22 cellular contexts compared by ENCODE assay signal in genomic region chr12:75971253-75971652, GRCh38.
DNase-seq lines count a peak whose midpoint lies in the region; ATAC-seq lines count a peak whose summit lies in the region.
"Had no signal": no experiment of that assay in that cellular context is flagged by ENCODE, and none has a peak within 500 bp of the region (broad histone marks: within the 10 kb centered on the region; RNA-seq: fewer than 3 reads in every experiment).

No MANE protein-coding gene starts in this region.

- intact Hi-C loops in activated CD4-positive, alpha-beta T cell treated with anti-CD3 and anti-CD28 coated beads for 36 hours (cut with DNase I, micrococcal nuclease): no loop called here

- peaks cover 19% of the 10 kb centered on the region for H3K9me3 Mint-ChIP-seq in activated CD4-positive, alpha-beta T cell treated with anti-CD3 and anti-CD28 coated beads for 36 hours (ENCODE audit: low read depth)
- peaks cover 7% of the 10 kb centered on the region for H3K9me3 Mint-ChIP-seq in activated CD4-positive, alpha-beta T cell treated with anti-CD3 and anti-CD28 coated beads, Interleukin-2, amount 10 ng/mL, durations not matched to agents 7 days and 5 days
- H3K9me3 Mint-ChIP-seq in activated naive CD4-positive, alpha-beta T cell treated with anti-CD3 and anti-CD28 coated beads, Interleukin-2, amount 50 U/mL, for 24 hours: no peaks in the 10 kb centered on the region
- H3K9me3 Mint-ChIP-seq in activated T-helper 17 cell treated with anti-CD3 and anti-CD28 coated beads, Interleukin-2, amount 50 U/mL, for 72 hours: peaks cover 4% of the 10 kb centered on the region
- no peaks in the 10 kb centered on the region for H3K9me3 Mint-ChIP-seq in stimulated activated effector memory CD8-positive, alpha-beta T cell treated with anti-CD3 and anti-CD28 coated beads, Interleukin-12 subunit alpha, Interleukin-12 subunit beta, amount 100 ng/mL, for 72 hours
- H3K9me3 Mint-ChIP-seq: IgD-negative memory B cell had no signal

- peaks cover 8% of the 10 kb centered on the region for H3K36me3 Mint-ChIP-seq in activated CD4-positive, alpha-beta T cell treated with anti-CD3 and anti-CD28 coated beads for 36 hours (ENCODE audit: low read depth)
- H3K36me3 Mint-ChIP-seq in activated CD4-positive, alpha-beta T cell treated with anti-CD3 and anti-CD28 coated beads, Interleukin-2, amount 10 ng/mL, durations not matched to agents 7 days and 5 days (ENCODE audit: low read depth): peaks cover 4% of the 10 kb centered on the region
- H3K36me3 Mint-ChIP-seq in activated naive CD4-positive, alpha-beta T cell treated with anti-CD3 and anti-CD28 coated beads, Interleukin-2, amount 50 U/mL, for 24 hours: peaks cover 10% of the 10 kb centered on the region
- H3K36me3 Mint-ChIP-seq in activated T-helper 17 cell treated with anti-CD3 and anti-CD28 coated beads, Interleukin-2, amount 50 U/mL, for 72 hours (ENCODE audit: low read depth): no peaks in the 10 kb centered on the region
- H3K36me3 Mint-ChIP-seq in stimulated activated effector memory CD8-positive, alpha-beta T cell treated with anti-CD3 and anti-CD28 coated beads, Interleukin-12 subunit alpha, Interleukin-12 subunit beta, amount 100 ng/mL, for 72 hours: no peaks in the 10 kb centered on the region
- H3K36me3 Mint-ChIP-seq: IgD-negative memory B cell had no signal

- no peak overlapping the region for H3K4me3 Mint-ChIP-seq in activated CD4-positive, alpha-beta T cell treated with anti-CD3 and anti-CD28 coated beads for 36 hours
- no peak overlapping the region for H3K4me3 Mint-ChIP-seq in activated CD4-positive, alpha-beta T cell treated with anti-CD3 and anti-CD28 coated beads, Interleukin-2, amount 10 ng/mL, durations not matched to agents 7 days and 5 days
- peak overlapping the region; percentile 42 for H3K4me3 Mint-ChIP-seq in activated naive CD4-positive, alpha-beta T cell treated with anti-CD3 and anti-CD28 coated beads, Interleukin-2, amount 50 U/mL, for 24 hours
- peak overlapping the region; percentile 40 for H3K4me3 Mint-ChIP-seq in activated T-helper 17 cell treated with anti-CD3 and anti-CD28 coated beads, Interleukin-2, amount 50 U/mL, for 72 hours
- no peak overlapping the region for H3K4me3 Mint-ChIP-seq in stimulated activated effector memory CD8-positive, alpha-beta T cell treated with anti-CD3 and anti-CD28 coated beads, Interleukin-12 subunit alpha, Interleukin-12 subunit beta, amount 100 ng/mL, for 72 hours
- H3K4me3 Mint-ChIP-seq: IgD-negative memory B cell had no signal

- H3K4me1 Mint-ChIP-seq in activated CD4-positive, alpha-beta T cell treated with anti-CD3 and anti-CD28 coated beads for 36 hours: peaks cover 41% of the 10 kb centered on the region
- peaks cover under 1% of the 10 kb centered on the region for H3K4me1 Mint-ChIP-seq in activated CD4-positive, alpha-beta T cell treated with anti-CD3 and anti-CD28 coated beads, Interleukin-2, amount 10 ng/mL, durations not matched to agents 7 days and 5 days
- H3K4me1 Mint-ChIP-seq in activated naive CD4-positive, alpha-beta T cell treated with anti-CD3 and anti-CD28 coated beads, Interleukin-2, amount 50 U/mL, for 24 hours: peaks cover 45% of the 10 kb centered on the region
- peaks cover 15% of the 10 kb centered on the region for H3K4me1 Mint-ChIP-seq in activated T-helper 17 cell treated with anti-CD3 and anti-CD28 coated beads, Interleukin-2, amount 50 U/mL, for 72 hours
- peaks cover 34% of the 10 kb centered on the region for H3K4me1 Mint-ChIP-seq in stimulated activated effector memory CD8-positive, alpha-beta T cell treated with anti-CD3 and anti-CD28 coated beads, Interleukin-12 subunit alpha, Interleukin-12 subunit beta, amount 100 ng/mL, for 72 hours
- H3K4me1 Mint-ChIP-seq: IgD-negative memory B cell had no signal

- peak overlapping the region; percentile 11 for H3K27ac Mint-ChIP-seq in activated CD4-positive, alpha-beta T cell treated with anti-CD3 and anti-CD28 coated beads for 36 hours
- H3K27ac Mint-ChIP-seq in activated CD4-positive, alpha-beta T cell treated with anti-CD3 and anti-CD28 coated beads, Interleukin-2, amount 10 ng/mL, durations not matched to agents 7 days and 5 days: no peak overlapping the region
- peak overlapping the region; percentile 84 for H3K27ac Mint-ChIP-seq in activated naive CD4-positive, alpha-beta T cell treated with anti-CD3 and anti-CD28 coated beads, Interleukin-2, amount 50 U/mL, for 24 hours
- peak overlapping the region; percentile 78 for H3K27ac Mint-ChIP-seq in activated T-helper 17 cell treated with anti-CD3 and anti-CD28 coated beads, Interleukin-2, amount 50 U/mL, for 72 hours
- no peak overlapping the region for H3K27ac Mint-ChIP-seq in stimulated activated effector memory CD8-positive, alpha-beta T cell treated with anti-CD3 and anti-CD28 coated beads, Interleukin-12 subunit alpha, Interleukin-12 subunit beta, amount 100 ng/mL, for 72 hours
- H3K27ac Mint-ChIP-seq: IgD-negative memory B cell had no signal

- H3K27me3 Mint-ChIP-seq in activated CD4-positive, alpha-beta T cell treated with anti-CD3 and anti-CD28 coated beads for 36 hours: no peaks in the 10 kb centered on the region
- H3K27me3 Mint-ChIP-seq in activated CD4-positive, alpha-beta T cell treated with anti-CD3 and anti-CD28 coated beads, Interleukin-2, amount 10 ng/mL, durations not matched to agents 7 days and 5 days: no peaks in the 10 kb centered on the region
- H3K27me3 Mint-ChIP-seq in activated naive CD4-positive, alpha-beta T cell treated with anti-CD3 and anti-CD28 coated beads, Interleukin-2, amount 50 U/mL, for 24 hours: no peaks in the 10 kb centered on the region
- no peaks in the 10 kb centered on the region for H3K27me3 Mint-ChIP-seq in activated T-helper 17 cell treated with anti-CD3 and anti-CD28 coated beads, Interleukin-2, amount 50 U/mL, for 72 hours

- ATAC-seq in activated CD4-positive, alpha-beta T cell treated with anti-CD3 and anti-CD28 coated beads for 36 hours: peak; percentile 56
- ATAC-seq in activated T-helper 17 cell treated with anti-CD3 and anti-CD28 coated beads, Interleukin-2, amount 50 U/mL, for 72 hours (replicated peaks): peak; percentile 90
- peak; percentile 26 for ATAC-seq in stimulated activated effector memory CD8-positive, alpha-beta T cell treated with anti-CD3 and anti-CD28 coated beads, Interleukin-12 subunit alpha, Interleukin-12 subunit beta, amount 100 ng/mL, for 72 hours
- ATAC-seq in left lobe of liver: no peak

- POLR2A ChIA-PET in activated CD4-positive, alpha-beta T cell treated with anti-CD3 and anti-CD28 coated beads for 36 hours (lab: Charles Lee): interaction anchor here (0.8 kb wide), 1 partner anchor 50 kb away, joined by 3 read pairs; no protein-coding TSS in a partner anchor
- POLR2A ChIA-PET in activated CD4-positive, alpha-beta T cell treated with anti-CD3 and anti-CD28 coated beads, Interleukin-2, amount 10 ng/mL, durations not matched to agents 7 days and 5 days (lab: Charles Lee): no interaction called here

- peak; percentile 19 for DNase-seq in activated CD4-positive, alpha-beta T cell treated with anti-CD3 and anti-CD28 coated beads for 36 hours
- DNase-seq in activated CD4-positive, alpha-beta T cell treated with anti-CD3 and anti-CD28 coated beads, Interleukin-2, amount 10 ng/mL, durations not matched to agents 7 days and 5 days: no peak
- no peak for DNase-seq in activated naive CD4-positive, alpha-beta T cell treated with Interleukin-2 at 50 U/mL for 16 hours
- DNase-seq in stimulated activated effector memory CD8-positive, alpha-beta T cell treated with anti-CD3 and anti-CD28 coated beads, Interleukin-12 subunit alpha, Interleukin-12 subunit beta, amount 100 ng/mL, for 72 hours (ENCODE audit: low spot score in 2 of 2): no peak
- DNase-seq in left lobe of liver (ENCODE audit: low spot score) (no peak), NCI-H774 (lab: John Stamatoyannopoulos, UW) (no peak)
- DNase-seq: 8988T, Calu3, DMS79 treated with DMSO at 0.1 percent for 48 hours, GF-D8, GOT3, HCEC 1CT, NCI-H1048, NCI-H1417, NCI-H1694, NCI-H2029 treated with DMSO at 0.1 percent for 48 hours, NCI-H446 treated with DMSO at 0.1 percent for 48 hours, NCI-H526 treated with DMSO at 0.1 percent for 48 hours, SHP77 had no signal

- CTCF ChIA-PET in activated CD4-positive, alpha-beta T cell treated with anti-CD3 and anti-CD28 coated beads for 36 hours (lab: Charles Lee): interaction anchor here (0.7 kb wide), 1 partner anchor 166 kb away, joined by 3 read pairs; no protein-coding TSS in a partner anchor
- CTCF ChIA-PET in activated CD4-positive, alpha-beta T cell treated with anti-CD3 and anti-CD28 coated beads, Interleukin-2, amount 10 ng/mL, durations not matched to agents 7 days and 5 days (lab: Charles Lee): no interaction called here

Comparison
In these comparisons a context has a peak if more than half of its experiments do, and no peak if none do; other contexts are left out.
1. H3K27ac Mint-ChIP-seq: peak in activated CD4-positive, alpha-beta T cell treated with anti-CD3 and anti-CD28 coated beads for 36 hours (single experiment), activated naive CD4-positive, alpha-beta T cell treated with anti-CD3 and anti-CD28 coated beads, Interleukin-2, amount 50 U/mL, for 24 hours (single experiment) and activated T-helper 17 cell treated with anti-CD3 and anti-CD28 coated beads, Interleukin-2, amount 50 U/mL, for 72 hours (single experiment); none in activated CD4-positive, alpha-beta T cell treated with anti-CD3 and anti-CD28 coated beads, Interleukin-2, amount 10 ng/mL, durations not matched to agents 7 days and 5 days (single experiment) and stimulated activated effector memory CD8-positive, alpha-beta T cell treated with anti-CD3 and anti-CD28 coated beads, Interleukin-12 subunit alpha, Interleukin-12 subunit beta, amount 100 ng/mL, for 72 hours (single experiment).
2. H3K4me3 Mint-ChIP-seq: peak in activated naive CD4-positive, alpha-beta T cell treated with anti-CD3 and anti-CD28 coated beads, Interleukin-2, amount 50 U/mL, for 24 hours (single experiment) and activated T-helper 17 cell treated with anti-CD3 and anti-CD28 coated beads, Interleukin-2, amount 50 U/mL, for 72 hours (single experiment); none in activated CD4-positive, alpha-beta T cell treated with anti-CD3 and anti-CD28 coated beads for 36 hours (single experiment), activated CD4-positive, alpha-beta T cell treated with anti-CD3 and anti-CD28 coated beads, Interleukin-2, amount 10 ng/mL, durations not matched to agents 7 days and 5 days (single experiment) and stimulated activated effector memory CD8-positive, alpha-beta T cell treated with anti-CD3 and anti-CD28 coated beads, Interleukin-12 subunit alpha, Interleukin-12 subunit beta, amount 100 ng/mL, for 72 hours (single experiment).